In the genomic region with DNA sequence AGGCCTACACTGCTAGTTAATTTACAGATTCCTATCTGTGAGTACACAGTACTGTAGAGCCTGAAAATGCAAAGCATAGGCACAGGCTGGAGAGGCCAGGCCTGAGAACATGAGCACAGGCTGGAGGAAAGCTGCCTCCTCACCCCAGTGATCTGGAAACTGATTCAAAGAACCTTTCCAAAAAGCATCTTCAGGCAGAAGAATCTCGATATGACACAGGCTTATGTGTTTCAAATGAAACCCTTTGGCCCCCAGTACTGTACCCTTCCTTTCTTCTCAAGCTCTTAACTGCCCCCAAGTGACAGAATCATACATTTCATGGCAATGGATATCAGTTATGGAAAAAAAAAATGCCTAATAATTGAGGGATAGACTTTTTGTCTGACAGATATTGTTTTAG, we compare ENCODE assay signal across 13 cellular contexts.
DNase-seq lines count a peak whose midpoint lies in the region; ATAC-seq and TF ChIP-seq lines count a peak whose summit lies in the region.
"Had no signal": no experiment of that assay in that cellular context is flagged by ENCODE, and none has a peak within 500 bp of the region (broad histone marks: within the 10 kb centered on the region; RNA-seq: fewer than 3 reads in every experiment).

No MANE protein-coding gene starts in this region.

- H3K4me1 ChIP-seq in SJCRH30: no peaks in the 10 kb centered on the region
- H3K4me1 ChIP-seq: esophagus muscularis mucosa had no signal

- no peak overlapping the region for H3K27ac Mint-ChIP-seq in activated naive CD4-positive, alpha-beta T cell treated with anti-CD3 and anti-CD28 coated beads, Interleukin-2, amount 10 ng/mL, durations not matched to agents 7 days and 5 days
- H3K27ac Mint-ChIP-seq: B cell, T-cell had no signal

- H3K27ac ChIP-seq in C4-2B: no peak overlapping the region
- H3K27ac ChIP-seq in SJCRH30: no peak overlapping the region
- H3K27ac ChIP-seq: esophagus muscularis mucosa had no signal

- H3K4me3 Mint-ChIP-seq in activated naive CD4-positive, alpha-beta T cell treated with anti-CD3 and anti-CD28 coated beads, Interleukin-2, amount 10 ng/mL, durations not matched to agents 7 days and 5 days: no peak overlapping the region
- H3K4me3 Mint-ChIP-seq: B cell, T-cell had no signal

- H3K36me3 ChIP-seq in SJCRH30: no peaks in the 10 kb centered on the region
- no peaks in the 10 kb centered on the region for H3K36me3 ChIP-seq in kidney epithelial cell (ENCODE audit: control insufficient read depth, insufficient read depth, low read length)
- H3K36me3 ChIP-seq: esophagus muscularis mucosa had no signal

- H3K4me3 ChIP-seq in SJCRH30 (no peak overlapping the region), kidney epithelial cell (ENCODE audit: low read depth, low read length) (no peak overlapping the region)
- H3K4me3 ChIP-seq: esophagus muscularis mucosa had no signal

- H3K9me3 Mint-ChIP-seq in activated naive CD4-positive, alpha-beta T cell treated with anti-CD3 and anti-CD28 coated beads, Interleukin-2, amount 10 ng/mL, durations not matched to agents 7 days and 5 days: no peaks in the 10 kb centered on the region
- H3K9me3 Mint-ChIP-seq: T-cell had no signal

- H3K27me3 ChIP-seq in SJCRH30: no peaks in the 10 kb centered on the region
- H3K27me3 ChIP-seq in kidney epithelial cell (ENCODE audit: control insufficient read depth, insufficient read depth, low read length): no peaks in the 10 kb centered on the region
- H3K27me3 ChIP-seq: esophagus muscularis mucosa had no signal

- peak; percentile 46 for ATAC-seq in HG03039 (IDR thresholded peaks at IDR 0.05; ENCODE audit: unreplicated experiment)
- ATAC-seq in HG03439 (IDR thresholded peaks at IDR 0.05; ENCODE audit: unreplicated experiment): no peak
- ATAC-seq in HG02885 (IDR thresholded peaks at IDR 0.05; ENCODE audit: poor library complexity, unreplicated experiment): no peak
- ATAC-seq: left ventricle myocardium superior, T-cell had no signal

- no peaks in the 10 kb centered on the region for H3K36me3 Mint-ChIP-seq in activated naive CD4-positive, alpha-beta T cell treated with anti-CD3 and anti-CD28 coated beads, Interleukin-2, amount 10 ng/mL, durations not matched to agents 7 days and 5 days
- H3K36me3 Mint-ChIP-seq: T-cell had no signal

- CTCF ChIA-PET in activated naive CD4-positive, alpha-beta T cell treated with anti-CD3 and anti-CD28 coated beads, Interleukin-2, amount 10 ng/mL, durations not matched to agents 7 days and 5 days (lab: Charles Lee): no interaction called here

- no peaks in the 10 kb centered on the region for H3K9me3 ChIP-seq in SJCRH30 (replicated peaks)
- H3K9me3 ChIP-seq: esophagus muscularis mucosa had no signal

- DNase-seq in SJCRH30 (peak; percentile 4 to 58), kidney epithelial cell (ENCODE audit: low read depth) (no peak), NCI-H2227 treated with DMSO at 0.1 percent for 48 hours (lab: John Stamatoyannopoulos, UW) (no peak)
- DNase-seq in activated naive CD4-positive, alpha-beta T cell treated with anti-CD3 and anti-CD28 coated beads, Interleukin-2, amount 10 ng/mL, durations not matched to agents 7 days and 5 days: no peak
- DNase-seq: left ventricle myocardium superior, posterior cingulate gyrus, T-cell had no signal

- TF ChIP-seq CTCF in C4-2B (conservative IDR thresholded peaks at IDR 0.05): peak; percentile 55
- TF ChIP-seq CTCF in kidney epithelial cell (IDR thresholded peaks at IDR 0.05; ENCODE audit: insufficient read depth, low read length, poor library complexity, severe bottlenecking): peak; percentile 23

- H3K27me3 Mint-ChIP-seq in activated naive CD4-positive, alpha-beta T cell treated with anti-CD3 and anti-CD28 coated beads, Interleukin-2, amount 10 ng/mL, durations not matched to agents 7 days and 5 days: no peaks in the 10 kb centered on the region
- H3K27me3 Mint-ChIP-seq: B cell, T-cell had no signal

- H3K4me1 Mint-ChIP-seq in activated naive CD4-positive, alpha-beta T cell treated with anti-CD3 and anti-CD28 coated beads, Interleukin-2, amount 10 ng/mL, durations not matched to agents 7 days and 5 days: no peaks in the 10 kb centered on the region
- H3K4me1 Mint-ChIP-seq: B cell, T-cell had no signal

Comparison
In these comparisons a context has a peak if more than half of its experiments do, and no peak if none do; other contexts are left out.
1. DNase-seq: peak in SJCRH30 (2 of 2); none in kidney epithelial cell (single experiment), NCI-H2227 treated with DMSO at 0.1 percent for 48 hours (single experiment) and activated naive CD4-positive, alpha-beta T cell treated with anti-CD3 and anti-CD28 coated beads, Interleukin-2, amount 10 ng/mL, durations not matched to agents 7 days and 5 days (single experiment).